Comparison of ENCODE assay signal across 8 cellular contexts in the genomic region with DNA sequence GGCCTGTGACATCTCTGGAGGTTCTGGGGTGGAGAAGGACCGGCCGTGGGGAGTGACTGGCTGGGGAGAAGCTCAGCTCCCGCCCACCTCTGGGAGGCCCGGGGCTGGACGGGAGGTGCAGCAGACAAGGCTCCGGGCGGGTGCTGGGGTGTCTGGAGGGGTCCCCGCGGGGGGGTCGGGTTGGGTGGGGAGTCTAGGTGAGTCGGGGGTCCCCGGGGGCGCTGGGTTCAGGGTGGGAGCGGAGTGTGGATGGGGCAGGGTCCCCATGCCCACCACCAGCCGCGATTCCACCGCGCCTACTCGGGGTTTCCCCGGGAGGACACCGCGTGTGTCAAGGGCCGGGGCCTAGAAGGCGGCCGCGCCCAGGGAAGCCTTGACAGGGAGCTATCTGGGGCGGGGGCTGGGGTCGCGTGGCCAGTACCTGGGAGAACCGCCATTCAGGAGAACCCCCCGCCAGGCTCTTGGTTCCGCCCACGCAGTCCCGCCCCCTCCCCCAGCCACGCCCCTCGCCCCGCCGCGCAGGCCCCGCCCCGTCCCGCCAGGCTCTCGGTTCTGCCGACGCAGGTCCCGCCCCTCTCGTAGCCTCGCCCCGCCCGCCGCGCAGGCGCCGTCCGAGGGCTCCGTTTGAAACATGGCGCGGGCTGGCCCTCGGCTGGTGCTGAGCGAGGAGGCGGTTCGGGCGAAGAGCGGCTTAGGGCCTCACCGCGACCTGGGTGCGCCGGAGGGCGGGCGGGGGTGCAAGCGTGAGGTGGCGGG. TPM values are rescaled to one million over a fixed set of nuclear protein-coding genes. Genes with fewer than 3 reads are reported as not detected.
DNase-seq lines count a peak whose midpoint lies in the region; ATAC-seq and TF ChIP-seq lines count a peak whose summit lies in the region.

A gene with protein sequence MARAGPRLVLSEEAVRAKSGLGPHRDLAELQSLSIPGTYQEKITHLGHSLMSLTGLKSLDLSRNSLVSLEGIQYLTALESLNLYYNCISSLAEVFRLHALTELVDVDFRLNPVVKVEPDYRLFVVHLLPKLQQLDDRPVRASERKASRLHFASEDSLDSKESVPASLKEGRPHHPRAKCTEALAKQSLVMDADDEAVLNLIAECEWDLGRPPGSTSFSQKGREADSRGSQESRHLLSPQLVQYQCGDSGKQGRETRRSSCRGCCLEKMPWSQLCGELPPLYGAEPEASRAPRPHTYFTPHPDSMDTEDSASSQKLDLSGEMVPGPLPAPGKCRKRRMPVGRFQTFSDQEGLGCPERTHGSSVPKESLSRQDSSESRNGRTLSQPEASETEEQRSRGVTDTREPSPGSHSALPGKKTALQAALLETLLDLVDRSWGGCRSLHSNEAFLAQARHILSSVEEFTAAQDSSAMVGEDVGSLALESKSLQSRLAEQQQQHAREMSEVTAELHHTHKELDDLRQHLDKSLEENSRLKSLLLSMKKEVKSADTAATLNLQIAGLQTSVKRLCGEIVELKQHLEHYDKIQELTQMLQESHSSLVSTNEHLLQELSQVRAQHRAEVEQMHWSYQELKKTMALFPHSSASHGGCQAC (plus strand): TSS at position 610 of the 756 bp plus-strand sequence. CDS start 22 bp downstream, at position 632.

- POLR2A ChIA-PET in OCI-LY7 (lab: Charles Lee) = interaction anchor here (0.6 to 0.7 kb wide), 3 partner anchors 33 to 905 kb away, joined by 3 to 6 read pairs (median 3); no protein-coding TSS in a partner anchor

- H3K27ac Mint-ChIP-seq in Calu3 (ENCODE audit: unreplicated experiment) = peak within 1 kb of the TSS; percentile 98

- no peaks in the 10 kb centered on the region for H3K9me2 ChIP-seq in OCI-LY7 (ENCODE audit: insufficient read depth, low read length)

- TF ChIP-seq CTCF in Calu3 (IDR thresholded peaks at IDR 0.05; ENCODE audit: unreplicated experiment) (no peak), OCI-LY7 (conservative IDR thresholded peaks at IDR 0.05; ENCODE audit: low read length) (no peak), epithelial cell of proximal tubule (conservative IDR thresholded peaks at IDR 0.05; ENCODE audit: low read depth, low read length) (no peak)

- H3K9ac ChIP-seq in mucosa of stomach (ENCODE audit: low read length) = peak within 1 kb of the TSS; percentile 63

- peaks cover 46% of the 10 kb centered on the region for H3K79me2 ChIP-seq in OCI-LY7 (ENCODE audit: insufficient read depth, low read depth, low read length)

- H3K36me3 ChIP-seq in OCI-LY7 (ENCODE audit: insufficient read depth, low read length) (peaks cover 33% of the 10 kb centered on the region), mucosa of stomach (ENCODE audit: control insufficient read depth, insufficient read depth, low read length) (no peaks in the 10 kb centered on the region)

- H3K27ac ChIP-seq in OCI-LY7 (ENCODE audit: low read depth, low read length, poor library complexity, severe bottlenecking) = peak within 1 kb of the TSS; percentile 20

- H4K20me1 ChIP-seq in OCI-LY7 (ENCODE audit: insufficient read depth, low read length) = no peaks in the 10 kb centered on the region

- peaks cover 49% of the 10 kb centered on the region for H3K36me3 Mint-ChIP-seq in Calu3 (ENCODE audit: insufficient read depth, unreplicated experiment)

- H2AFZ ChIP-seq in OCI-LY7 (ENCODE audit: low read length) = peak within 1 kb of the TSS; percentile 94

- peak within 1 kb of the TSS; percentile 97 for H3K4me3 ChIP-seq in OCI-LY7 (ENCODE audit: low read depth, low read length, poor library complexity, severe bottlenecking)
- H3K4me3 ChIP-seq in epithelial cell of proximal tubule (ENCODE audit: low read depth, low read length) = peak within 1 kb of the TSS; percentile 80
- H3K4me3 ChIP-seq in mucosa of stomach (ENCODE audit: low read length) = peak within 1 kb of the TSS; percentile 80

- DNase-seq in Calu3 (peak; percentile 91), HuH-7 (ENCODE audit: low spot score) (peak; percentile 84), OCI-LY7 (ENCODE audit: low spot score) (peak; percentile 90), activated T-cell treated with anti-CD3 and anti-CD28 coated beads for 24 hours (ENCODE audit: low read depth) (peak; percentile 92), epithelial cell of proximal tubule (ENCODE audit: low read depth) (no peak)
- peak; percentile 92 for DNase-seq in stimulated activated CD8-positive, alpha-beta memory T cell treated with anti-CD3 and anti-CD28 coated beads, Interleukin-4, amount 100 ng/mL, for 24 hours (ENCODE audit: low read depth)

- intact Hi-C loops in Calu3 (cut with micrococcal nuclease; ENCODE audit: unreplicated experiment) = loop anchor here (10.0 kb wide), 1 partner anchor 167 kb away; a partner anchor contains a TSS
- intact Hi-C loops in OCI-LY7 (cut with micrococcal nuclease; ENCODE audit: unreplicated experiment) = loop anchor here (1.0 to 10.0 kb wide), 2 partner anchors 68 to 137 kb away; no protein-coding TSS in a partner anchor

- H3K27me3 ChIP-seq in mucosa of stomach (ENCODE audit: control insufficient read depth, insufficient read depth, low read length) = peaks cover 9% of the 10 kb centered on the region

- peaks cover 17% of the 10 kb centered on the region for H3K27me3 Mint-ChIP-seq in Calu3 (ENCODE audit: unreplicated experiment)

- ATAC-seq in GM21423 (IDR thresholded peaks at IDR 0.05; ENCODE audit: unreplicated experiment) = peak; percentile 78

- H3K9me3 ChIP-seq in OCI-LY7 (ENCODE audit: low read length) (peaks cover 31% of the 10 kb centered on the region), mucosa of stomach (ENCODE audit: control insufficient read depth, low read length) (peaks cover 5% of the 10 kb centered on the region)

- BruUV-seq in Calu3 (replicated peaks; lab: Mats Ljungman, UMichigan) = no TSS peak
- no TSS peak for BruUV-seq in OCI-LY7 (replicated peaks; lab: Mats Ljungman, UMichigan)

- H3K4me1 Mint-ChIP-seq in Calu3 (ENCODE audit: low read depth, unreplicated experiment) = peaks cover 41% of the 10 kb centered on the region

- CTCF ChIA-PET in Calu3 (lab: Charles Lee) = interaction anchor here (0.6 to 1.1 kb wide), 4 partner anchors 12 to 424 kb away, joined by 3 to 5 read pairs (median 4); no protein-coding TSS in a partner anchor
- CTCF ChIA-PET in OCI-LY7 (lab: Charles Lee; ENCODE audit: unreplicated experiment) = interaction anchor here (1.0 kb wide), 1 partner anchor 166 kb away, joined by 3 read pairs; no protein-coding TSS in a partner anchor

- H3K4me1 ChIP-seq in OCI-LY7 (ENCODE audit: insufficient read depth, low read length, poor library complexity, severe bottlenecking) (peaks cover 21% of the 10 kb centered on the region), mucosa of stomach (ENCODE audit: control insufficient read depth, insufficient read depth, low read length) (peaks cover 28% of the 10 kb centered on the region)

- H3K9me3 Mint-ChIP-seq in Calu3 (ENCODE audit: low read depth, unreplicated experiment) = peaks cover 2% of the 10 kb centered on the region

- peak within 1 kb of the TSS; percentile 90 for H3K4me2 ChIP-seq in OCI-LY7 (ENCODE audit: low read length)

- peak within 1 kb of the TSS; percentile 91 for H3K4me3 Mint-ChIP-seq in Calu3 (ENCODE audit: low read depth, unreplicated experiment)

RNA-seq across cellular contexts. Expression of the gene that starts here (rescaled TPM):
- total RNA-seq in Calu3 (2022) (53.7 and 56.5 TPM in 2 replicates), OCI-LY7 (2022) (41.1 and 42.7 TPM in 2 replicates), epithelial cell of proximal tubule (7.6 and 8.0 TPM in 2 replicates)
- total RNA-seq in OCI-LY7 (2014; rRNA removed; shearing (Covaris generic)) = 26.9 and 27.2 TPM in 2 replicates
